Comparison of ENCODE assay signal across 11 cellular contexts in the genomic region with DNA sequence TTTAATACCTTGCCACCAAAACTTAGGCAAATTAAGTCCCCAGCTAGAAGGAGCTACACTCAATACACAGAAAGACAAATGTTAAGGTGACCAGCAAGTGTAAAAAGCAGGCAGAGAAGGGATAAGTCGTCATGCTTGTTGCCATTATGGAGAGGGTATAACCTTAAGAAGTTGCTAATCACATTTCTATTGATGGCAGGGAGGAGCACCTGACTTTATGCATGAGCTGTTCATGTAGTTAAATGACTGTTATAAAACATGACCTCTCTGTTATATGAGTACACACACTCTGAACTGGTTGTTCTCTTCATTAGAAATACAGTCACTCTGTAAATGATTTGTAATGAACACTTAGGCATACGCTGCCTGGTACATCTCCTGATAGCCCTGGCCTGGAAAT. TPM values are rescaled to one million over a fixed set of nuclear protein-coding genes. Genes with fewer than 3 reads are reported as not detected.
DNase-seq lines count a peak whose midpoint lies in the region; ATAC-seq and TF ChIP-seq lines count a peak whose summit lies in the region.
"Had no signal": no experiment of that assay in that cellular context is flagged by ENCODE, and none has a peak within 500 bp of the region (broad histone marks: within the 10 kb centered on the region; RNA-seq: fewer than 3 reads in every experiment).

No MANE protein-coding gene starts in this region.

- no peaks in the 10 kb centered on the region for H3K27me3 ChIP-seq in spleen (replicated peaks in 1 of 7)

- no peak overlapping the region for H3K4me3 ChIP-seq in OCI-LY7 (ENCODE audit: low read depth, low read length, poor library complexity, severe bottlenecking)
- H3K4me3 ChIP-seq in spleen, result no peak overlapping the region

- no peak for TF ChIP-seq CTCF in activated CD8-positive, alpha-beta T cell treated with anti-CD3 and anti-CD28 coated beads for 36 hours (IDR thresholded peaks at IDR 0.05)
- TF ChIP-seq CTCF in OCI-LY7 (conservative IDR thresholded peaks at IDR 0.05; ENCODE audit: low read length) (no peak), spleen (IDR thresholded peaks at IDR 0.05 in 8 of 11, conservative IDR thresholded peaks at IDR 0.05 in 3 of 11) (no peak)

- peaks cover 5% of the 10 kb centered on the region for H3K36me3 Mint-ChIP-seq in activated CD8-positive, alpha-beta T cell treated with anti-CD3 and anti-CD28 coated beads for 36 hours (ENCODE audit: low read depth)
- H3K36me3 Mint-ChIP-seq in activated CD8-positive, alpha-beta T cell treated with anti-CD3 and anti-CD28 coated beads, Interleukin-2, amount 10 ng/mL, durations not matched to agents 7 days and 5 days (ENCODE audit: low read depth), result peaks cover 2% of the 10 kb centered on the region

- DNase-seq in activated CD8-positive, alpha-beta T cell treated with anti-CD3 and anti-CD28 coated beads for 36 hours, result no peak
- DNase-seq in activated CD8-positive, alpha-beta T cell treated with anti-CD3 and anti-CD28 coated beads, Interleukin-2, amount 10 ng/mL, durations not matched to agents 7 days and 5 days, result no peak
- DNase-seq in OCI-LY7 (ENCODE audit: low spot score) (no peak), spleen (no peak), NCI-H146 treated with DMSO at 0.1 percent for 48 hours (lab: John Stamatoyannopoulos, UW; ENCODE audit: unreplicated experiment) (no peak), NK-92 (lab: John Stamatoyannopoulos, UW; ENCODE audit: unreplicated experiment) (no peak)
- no peak for DNase-seq in stimulated activated naive CD8-positive, alpha-beta T cell treated with anti-CD3 and anti-CD28 coated beads, Interleukin-15, Interleukin-2, amounts not matched to agents 100 U/mL and 50 U/mL, for 24 hours
- DNase-seq: effector memory CD8-positive, alpha-beta T cell; immature natural killer cell; NCI-H446 had no signal

- TF ChIP-seq POLR2A in spleen (IDR thresholded peaks at IDR 0.05), result no peak

- no peak overlapping the region for H3K4me3 Mint-ChIP-seq in activated CD8-positive, alpha-beta T cell treated with anti-CD3 and anti-CD28 coated beads for 36 hours
- H3K4me3 Mint-ChIP-seq in activated CD8-positive, alpha-beta T cell treated with anti-CD3 and anti-CD28 coated beads, Interleukin-2, amount 10 ng/mL, durations not matched to agents 7 days and 5 days, result no peak overlapping the region
- H3K4me3 Mint-ChIP-seq: effector memory CD8-positive, alpha-beta T cell; immature natural killer cell had no signal

- 72 to 85% (median 78%) methylated on average over 2 of the region's 2 CpGs for WGBS in spleen, 5 donors

- BruUV-seq in OCI-LY7 (replicated peaks; lab: Mats Ljungman, UMichigan), result no TSS peak

- no peak overlapping the region for H3K27ac Mint-ChIP-seq in activated CD8-positive, alpha-beta T cell treated with anti-CD3 and anti-CD28 coated beads for 36 hours
- H3K27ac Mint-ChIP-seq in activated CD8-positive, alpha-beta T cell treated with anti-CD3 and anti-CD28 coated beads, Interleukin-2, amount 10 ng/mL, durations not matched to agents 7 days and 5 days, result no peak overlapping the region
- H3K27ac Mint-ChIP-seq: effector memory CD8-positive, alpha-beta T cell; immature natural killer cell had no signal

- no peaks in the 10 kb centered on the region for H3K9me2 ChIP-seq in OCI-LY7 (ENCODE audit: insufficient read depth, low read length)

- H3K36me3 ChIP-seq in OCI-LY7 (ENCODE audit: insufficient read depth, low read length) (0 out of 2 replicates have a peak, but pooled peaks cover 6% of the 10 kb centered on the region), spleen (no peaks in the 10 kb centered on the region)

- no peaks in the 10 kb centered on the region for H4K20me1 ChIP-seq in OCI-LY7 (ENCODE audit: insufficient read depth, low read length)

- POLR2A ChIA-PET in activated CD8-positive, alpha-beta T cell treated with anti-CD3 and anti-CD28 coated beads for 36 hours (lab: Charles Lee), result no interaction called here
- POLR2A ChIA-PET in activated CD8-positive, alpha-beta T cell treated with anti-CD3 and anti-CD28 coated beads, Interleukin-2, amount 10 ng/mL, durations not matched to agents 7 days and 5 days (lab: Charles Lee), result interaction anchor here (1.4 kb wide), 1 partner anchor 8 kb away, joined by 7 read pairs; no protein-coding TSS in a partner anchor
- POLR2A ChIA-PET in OCI-LY7 (lab: Charles Lee), result interaction anchor here (0.6 to 8.7 kb wide), 2 partner anchors 8 to 491 kb away, joined by 3 to 245 read pairs; no protein-coding TSS in a partner anchor

- H3K9me3 ChIP-seq in OCI-LY7 (ENCODE audit: low read length) (no peaks in the 10 kb centered on the region), spleen (no peaks in the 10 kb centered on the region)

- peaks cover 12% of the 10 kb centered on the region for H3K4me1 Mint-ChIP-seq in activated CD8-positive, alpha-beta T cell treated with anti-CD3 and anti-CD28 coated beads for 36 hours (ENCODE audit: low read depth)
- H3K4me1 Mint-ChIP-seq in activated CD8-positive, alpha-beta T cell treated with anti-CD3 and anti-CD28 coated beads, Interleukin-2, amount 10 ng/mL, durations not matched to agents 7 days and 5 days (ENCODE audit: low read depth), result peaks cover 15% of the 10 kb centered on the region

- H3K4me2 ChIP-seq in OCI-LY7 (ENCODE audit: low read length), result peak overlapping the region; percentile 37

- CTCF ChIA-PET in activated CD8-positive, alpha-beta T cell treated with anti-CD3 and anti-CD28 coated beads for 36 hours (lab: Charles Lee), result no interaction called here
- CTCF ChIA-PET in activated CD8-positive, alpha-beta T cell treated with anti-CD3 and anti-CD28 coated beads, Interleukin-2, amount 10 ng/mL, durations not matched to agents 7 days and 5 days (lab: Charles Lee), result no interaction called here
- CTCF ChIA-PET in OCI-LY7 (lab: Charles Lee; ENCODE audit: unreplicated experiment), result no interaction called here

- peaks cover under 1% of the 10 kb centered on the region; the same call in 1 of the 2 replicates for H3K79me2 ChIP-seq in OCI-LY7 (ENCODE audit: insufficient read depth, low read depth, low read length)

- intact Hi-C loops in activated CD8-positive, alpha-beta T cell treated with anti-CD3 and anti-CD28 coated beads for 36 hours (cut with micrococcal nuclease), result no loop called here
- intact Hi-C loops in OCI-LY7 (cut with micrococcal nuclease; ENCODE audit: unreplicated experiment) (loop anchor here (10.0 kb wide), 1 partner anchor 1292 kb away; the partner anchor contains the start of gene GMPS), spleen (cut with DNase I; ENCODE audit: low total_unique reads) (no loop called here)

- no peaks in the 10 kb centered on the region for H3K27me3 Mint-ChIP-seq in activated CD8-positive, alpha-beta T cell treated with anti-CD3 and anti-CD28 coated beads for 36 hours
- H3K27me3 Mint-ChIP-seq in activated CD8-positive, alpha-beta T cell treated with anti-CD3 and anti-CD28 coated beads, Interleukin-2, amount 10 ng/mL, durations not matched to agents 7 days and 5 days (ENCODE audit: low read depth), result no peaks in the 10 kb centered on the region
- H3K27me3 Mint-ChIP-seq: effector memory CD8-positive, alpha-beta T cell had no signal

- H3K27ac ChIP-seq in OCI-LY7 (ENCODE audit: low read depth, low read length, poor library complexity, severe bottlenecking) (no peak overlapping the region), spleen (no peak overlapping the region)

- peak; percentile 76 for ATAC-seq in activated CD8-positive, alpha-beta T cell treated with anti-CD3 and anti-CD28 coated beads for 36 hours
- no peak for ATAC-seq in activated CD8-positive, alpha-beta T cell treated with anti-CD3 and anti-CD28 coated beads, Interleukin-2, amount 10 ng/mL, durations not matched to agents 7 days and 5 days
- ATAC-seq in HG02938 (IDR thresholded peaks at IDR 0.05; ENCODE audit: unreplicated experiment), result peak; percentile 89
- peak; percentile 24 for ATAC-seq in stimulated activated naive CD8-positive, alpha-beta T cell treated with anti-CD3 and anti-CD28 coated beads, Interleukin-15, Interleukin-2, amounts not matched to agents 100 U/mL and 50 U/mL, for 24 hours
- ATAC-seq: effector memory CD8-positive, alpha-beta T cell had no signal

- H3K9me3 Mint-ChIP-seq in activated CD8-positive, alpha-beta T cell treated with anti-CD3 and anti-CD28 coated beads for 36 hours, result no peaks in the 10 kb centered on the region
- H3K9me3 Mint-ChIP-seq in activated CD8-positive, alpha-beta T cell treated with anti-CD3 and anti-CD28 coated beads, Interleukin-2, amount 10 ng/mL, durations not matched to agents 7 days and 5 days (ENCODE audit: insufficient read depth), result no peaks in the 10 kb centered on the region
- H3K9me3 Mint-ChIP-seq: effector memory CD8-positive, alpha-beta T cell; immature natural killer cell had no signal

- H2AFZ ChIP-seq in OCI-LY7 (ENCODE audit: low read length), result peak overlapping the region; percentile 50; the same call in 1 of the 2 replicates

- H3K4me1 ChIP-seq in OCI-LY7 (ENCODE audit: insufficient read depth, low read length, poor library complexity, severe bottlenecking) (peaks cover 38% of the 10 kb centered on the region), spleen (peaks cover under 1 to 32% (median 6%) of the 10 kb centered on the region in 6 donors)

RNA-seq across cellular contexts. Expression of gene CCNL1, which starts 6.6 kb away (rescaled TPM):
- total RNA-seq in activated CD8-positive, alpha-beta T cell treated with anti-CD3 and anti-CD28 coated beads for 36 hours, result 100 to 1,000 TPM; 180 to 191 TPM
- total RNA-seq in activated CD8-positive, alpha-beta T cell treated with anti-CD3 and anti-CD28 coated beads, Interleukin-2, amount 10 ng/mL, durations not matched to agents 7 days and 5 days, result 100 to 1,000 TPM; 257 TPM
- 221 and 280 TPM in 2 replicates for total RNA-seq in OCI-LY7 (2014; rRNA removed; shearing (Covaris generic))
- 158 and 190 TPM in 2 replicates for total RNA-seq in OCI-LY7 (2022)
- 100 to 1,000 TPM; 187 to 405 (median 247) TPM for total RNA-seq in spleen
- polyA plus RNA-seq in spleen, result 100 to 1,000 TPM in 2 of 3 donors, 10 to 100 TPM in 1; 76.9 to 168 (median 115) TPM
